ENCODE assay signal across 8 cellular contexts in genomic region chr6:137309078-137309762, GRCh38.
DNase-seq lines count a peak whose midpoint lies in the region; ATAC-seq and TF ChIP-seq lines count a peak whose summit lies in the region.

No MANE protein-coding gene starts in this region.

- TF ChIP-seq CTCF in spleen (IDR thresholded peaks at IDR 0.05 in 8 of 11, conservative IDR thresholded peaks at IDR 0.05 in 3 of 11): no peak

- DNase-seq in NCI-H1436 (lab: John Stamatoyannopoulos, UW) (peak; percentile 3), NCI-H1436 treated with DMSO at 0.1 percent for 48 hours (lab: John Stamatoyannopoulos, UW) (no peak), M059J (ENCODE audit: low read depth) (peak; percentile 87), UCSD-AML1 (lab: John Stamatoyannopoulos, UW; ENCODE audit: unreplicated experiment) (peak; percentile 58), left ventricle myocardium superior (peak; percentile 78), spleen (peak; percentile 82)

- H3K27ac ChIP-seq in spleen: peak overlapping the region in 4 of 8 donors; percentile 7 to 45 (median 18)

- WGBS in spleen, 5 donors: 18 to 37% (median 25%) methylated on average over 6 of the region's 6 CpGs

- ATAC-seq in left ventricle myocardium superior: peak; percentile 96
- ATAC-seq in GM18519 (IDR thresholded peaks at IDR 0.05; ENCODE audit: low FRiP score, unreplicated experiment): no peak
- no peak for ATAC-seq in GM18517 (IDR thresholded peaks at IDR 0.05; ENCODE audit: unreplicated experiment)

- no peaks in the 10 kb centered on the region for H3K27me3 ChIP-seq in spleen (replicated peaks in 1 of 7)

- H3K36me3 ChIP-seq in spleen: no peaks in the 10 kb centered on the region

- intact Hi-C loops in left ventricle myocardium superior (cut with micrococcal nuclease): no loop called here
- intact Hi-C loops in spleen (cut with DNase I; ENCODE audit: low total_unique reads): no loop called here

- no peak for TF ChIP-seq POLR2A in spleen (IDR thresholded peaks at IDR 0.05)

- no peaks in the 10 kb centered on the region for H3K9me3 ChIP-seq in spleen

- H3K4me1 ChIP-seq in spleen: peaks cover 9 to 42% (median 38%) of the 10 kb centered on the region in 6 donors

- no peak overlapping the region for H3K4me3 ChIP-seq in spleen
